In the genomic region with DNA sequence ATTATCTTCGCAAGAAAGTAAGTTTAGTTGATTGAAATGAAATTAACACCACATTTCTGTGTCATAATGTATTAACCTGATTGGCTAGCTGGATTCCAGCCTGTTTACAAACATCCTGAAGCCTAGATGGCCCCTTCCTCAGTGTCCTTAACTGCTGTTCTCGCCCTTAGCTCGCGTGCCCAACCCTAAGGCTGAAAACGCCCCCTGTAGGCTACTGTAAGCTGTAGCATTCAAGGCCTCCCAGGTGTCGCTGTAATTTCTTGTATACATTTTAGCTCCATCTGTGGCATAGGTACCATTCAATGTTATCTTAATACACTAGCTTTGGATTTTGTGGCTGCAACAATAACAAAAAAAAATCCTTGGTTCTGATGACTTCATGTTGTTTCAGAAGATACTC, we compare ENCODE assay signal across 12 cellular contexts.
DNase-seq lines count a peak whose midpoint lies in the region; ATAC-seq and TF ChIP-seq lines count a peak whose summit lies in the region.
"Had no signal": no experiment of that assay in that cellular context is flagged by ENCODE, and none has a peak within 500 bp of the region (broad histone marks: within the 10 kb centered on the region; RNA-seq: fewer than 3 reads in every experiment).

No MANE protein-coding gene starts in this region.

- peak; percentile 59 for ATAC-seq in GM19351 (IDR thresholded peaks at IDR 0.05; ENCODE audit: unreplicated experiment)
- ATAC-seq in HG02623 (IDR thresholded peaks at IDR 0.05; ENCODE audit: unreplicated experiment), result no peak
- no peak for ATAC-seq in CD4-positive, alpha-beta T cell (ENCODE audit: poor library complexity)
- ATAC-seq in HG02588 (IDR thresholded peaks at IDR 0.05; ENCODE audit: unreplicated experiment), result no peak
- ATAC-seq: activated CD4-positive, CD25-positive, alpha-beta regulatory T cell treated with anti-CD3 and anti-CD28 coated beads, Interleukin-2, amount 50 U/mL, for 24 hours; heart left ventricle had no signal

- H3K27ac Mint-ChIP-seq in CD4-positive, alpha-beta T cell, result no peak overlapping the region

- POLR2A ChIA-PET in CD4-positive, alpha-beta T cell (lab: Charles Lee), result no interaction called here

- H3K4me3 Mint-ChIP-seq in CD4-positive, alpha-beta T cell, result no peak overlapping the region
- H3K4me3 Mint-ChIP-seq: naive B cell had no signal

- CTCF ChIA-PET in CD4-positive, alpha-beta T cell (lab: Charles Lee), result no interaction called here

- H3K27me3 ChIP-seq in CD4-positive, alpha-beta T cell (ENCODE audit: control insufficient read depth, insufficient read depth, low read length), result no peaks in the 10 kb centered on the region
- H3K27me3 ChIP-seq: heart left ventricle had no signal

- H3K27ac ChIP-seq in C4-2B, result no peak overlapping the region
- H3K27ac ChIP-seq in CD4-positive, alpha-beta T cell (ENCODE audit: low read depth, low read length), result no peak overlapping the region
- H3K27ac ChIP-seq: heart left ventricle had no signal

- H3K4me1 Mint-ChIP-seq in CD4-positive, alpha-beta T cell (ENCODE audit: low read depth), result no peaks in the 10 kb centered on the region

- H3K9me3 ChIP-seq in CD4-positive, alpha-beta T cell (ENCODE audit: control insufficient read depth, low read length), result no peaks in the 10 kb centered on the region

- DNase-seq in NCI-H69 (lab: John Stamatoyannopoulos, UW) (peak; percentile 5), iPS DF 19.7 (ENCODE audit: low read depth, low spot score) (peak; percentile 30)
- DNase-seq in stimulated activated naive CD4-positive, alpha-beta T cell (lab: John Stamatoyannopoulos, UW), result no peak
- DNase-seq in CD4-positive, alpha-beta T cell, result no peak
- DNase-seq: heart left ventricle, naive B cell, NCI-H146 had no signal

- intact Hi-C loops in CD4-positive, alpha-beta T cell (cut with DNase I, micrococcal nuclease), result no loop called here

- peak; percentile 74 for TF ChIP-seq CTCF in C4-2B (conservative IDR thresholded peaks at IDR 0.05)
- TF ChIP-seq CTCF in CD4-positive, alpha-beta T cell (IDR thresholded peaks at IDR 0.05), result no peak

- H3K36me3 Mint-ChIP-seq in CD4-positive, alpha-beta T cell (ENCODE audit: low read depth), result peaks cover 63% of the 10 kb centered on the region

- H3K9me3 Mint-ChIP-seq in CD4-positive, alpha-beta T cell, result peaks cover 7% of the 10 kb centered on the region

- no peaks in the 10 kb centered on the region for H3K27me3 Mint-ChIP-seq in CD4-positive, alpha-beta T cell
- H3K27me3 Mint-ChIP-seq: naive B cell had no signal

Comparison
In these comparisons a context has a peak if more than half of its experiments do, and no peak if none do; other contexts are left out.
1. DNase-seq: peak in NCI-H69 (single experiment) and iPS DF 19.7 (single experiment); none in stimulated activated naive CD4-positive, alpha-beta T cell (0 of 6) and CD4-positive, alpha-beta T cell (0 of 10).